14 cellular contexts compared by ENCODE assay signal in genomic region chr1:25748531-25749205, GRCh38. TPM values are rescaled to one million over a fixed set of nuclear protein-coding genes. Genes with fewer than 3 reads are reported as not detected.
DNase-seq lines count a peak whose midpoint lies in the region; ATAC-seq, FAIRE-seq and TF ChIP-seq lines count a peak whose summit lies in the region.
"Had no signal": no experiment of that assay in that cellular context is flagged by ENCODE, and none has a peak within 500 bp of the region (broad histone marks: within the 10 kb centered on the region; RNA-seq: fewer than 3 reads in every experiment).

No MANE protein-coding gene starts in this region.

- WGBS in H9 (ENCODE audit: extremely low coverage, insufficient read length, low lambda C conversion rate), result no CpG with 5 or more reads among the region's 8 CpGs
- 80% methylated on average over 8 of the region's 8 CpGs for WGBS in mesenchymal stem cell
- WGBS in HepG2 (ENCODE audit: low lambda C conversion rate), result 0% methylated on average over 1 of the region's 8 CpGs

- H3K18ac ChIP-seq in H9 (ENCODE audit: insufficient read length, low read depth, low read length), result no peak overlapping the region
- peak overlapping the region in 1 of 2 experiments; percentile 9 for H3K18ac ChIP-seq in mesenchymal stem cell (ENCODE audit: low read depth in 1 of 2, low read length in 2 of 2)

- H3K4me1 Mint-ChIP-seq in H9 (peaks cover 41 to 43% of the 10 kb centered on the region in 2 experiments), brain (peaks cover 32% of the 10 kb centered on the region), osteocyte (ENCODE audit: unreplicated experiment) (peaks cover 17% of the 10 kb centered on the region)

- no peaks in the 10 kb centered on the region for H3K9me3 ChIP-seq in H9 (ENCODE audit: control insufficient read depth, low read depth, low read length)
- H3K9me3 ChIP-seq in mesenchymal stem cell (ENCODE audit: control insufficient read depth, low read length), result no peaks in the 10 kb centered on the region
- H3K9me3 ChIP-seq in HepG2 (ENCODE audit: low read length), result no peaks in the 10 kb centered on the region
- H3K9me3 ChIP-seq: transverse colon had no signal

- H3K14ac ChIP-seq in H9 (ENCODE audit: insufficient read depth, low read length) (peak overlapping the region; percentile 27; the same call in 1 of the 2 replicates), mesenchymal stem cell (ENCODE audit: low read length in 2 of 2) (no peak overlapping the region)

- H3K27me3 ChIP-seq in H9 (ENCODE audit: insufficient read depth, low read length), result no peaks in the 10 kb centered on the region
- peaks cover 0 to 49% of the 10 kb centered on the region in 2 experiments for H3K27me3 ChIP-seq in mesenchymal stem cell (ENCODE audit: control insufficient read depth in 1 of 2, insufficient read depth in 1 of 2, low read length in 2 of 2)
- peaks cover 13 to 64% of the 10 kb centered on the region in 2 experiments for H3K27me3 ChIP-seq in HepG2 (ENCODE audit: control insufficient read depth in 1 of 2, insufficient read depth in 2 of 2, low read length in 2 of 2)
- H3K27me3 ChIP-seq: transverse colon had no signal

- ATAC-seq in GM21367 (IDR thresholded peaks at IDR 0.05; ENCODE audit: unreplicated experiment) (no peak), HepG2 (no peak)
- ATAC-seq: activated CD4-positive, alpha-beta T cell treated with anti-CD3 and anti-CD28 coated beads for 36 hours had no signal

- no TSS peak for BruUV-seq in HepG2 (replicated peaks; lab: Mats Ljungman, UMichigan)

- TF ChIP-seq CTCF in H9 (conservative IDR thresholded peaks at IDR 0.05) (no peak), brain (conservative IDR thresholded peaks at IDR 0.05) (no peak), HepG2 (CRISPR knock-in tag; IDR thresholded peaks at IDR 0.05) (no peak), osteocyte (IDR thresholded peaks at IDR 0.05) (no peak)

- no peaks in the 10 kb centered on the region for H3K9me3 Mint-ChIP-seq in H9
- H3K9me3 Mint-ChIP-seq in brain, result no peaks in the 10 kb centered on the region
- no peaks in the 10 kb centered on the region for H3K9me3 Mint-ChIP-seq in osteocyte (ENCODE audit: unreplicated experiment)
- H3K9me3 Mint-ChIP-seq: T-helper 2 cell treated with Interferon-gamma antibody and Interleukin-4, amounts not matched to agents 5 μg/mL and 100 μg/mL, for 36 hours had no signal

- H4K8ac ChIP-seq in H9 (replicated peaks; ENCODE audit: insufficient read length, low read depth, low read length) (no peak overlapping the region), mesenchymal stem cell (ENCODE audit: low read length) (peak overlapping the region; percentile 55)

- no peak overlapping the region for H4K5ac ChIP-seq in H9 (ENCODE audit: insufficient read length, low read depth, low read length)

- no peak overlapping the region for H3K4ac ChIP-seq in H9 (ENCODE audit: low read depth, low read length)
- H3K4ac ChIP-seq in mesenchymal stem cell (ENCODE audit: low read depth in 1 of 2, low read length in 2 of 2), result no peak overlapping the region

- H3T11ph ChIP-seq in H9 (ENCODE audit: low read length), result no peak overlapping the region

- H3K79me1 ChIP-seq in H9 (ENCODE audit: insufficient read depth, low read depth, low read length, poor library complexity, severe bottlenecking) (no peaks in the 10 kb centered on the region), mesenchymal stem cell (replicated peaks; ENCODE audit: low read length, poor library complexity, severe bottlenecking) (no peaks in the 10 kb centered on the region)

- no peak overlapping the region for H3K4me3 Mint-ChIP-seq in H9
- H3K4me3 Mint-ChIP-seq in brain, result peak overlapping the region in 2 of 5 experiments; percentile 31 to 55
- no peak overlapping the region for H3K4me3 Mint-ChIP-seq in osteocyte (ENCODE audit: unreplicated experiment)
- H3K4me3 Mint-ChIP-seq: activated CD4-positive, alpha-beta T cell treated with anti-CD3 and anti-CD28 coated beads for 36 hours; T-helper 2 cell treated with Interferon-gamma antibody and Interleukin-4, amounts not matched to agents 5 μg/mL and 100 μg/mL, for 36 hours had no signal

- H3K4me3 ChIP-seq in mesenchymal stem cell (ENCODE audit: insufficient read depth in 1 of 2, low read depth in 1 of 2, low read length in 2 of 2) (no peak overlapping the region), HepG2 (replicated peaks in 1 of 3; ENCODE audit: insufficient read depth in 1 of 3, low read depth in 2 of 3, low read length in 3 of 3) (no peak overlapping the region)
- H3K4me3 ChIP-seq: transverse colon had no signal

- H3K36me3 ChIP-seq in mesenchymal stem cell (ENCODE audit: control insufficient read depth in 1 of 2, insufficient read depth in 2 of 2, low read depth in 1 of 2, low read length in 2 of 2), result peaks cover 0 to 44% of the 10 kb centered on the region in 2 experiments
- no peaks in the 10 kb centered on the region for H3K36me3 ChIP-seq in HepG2 (replicated peaks in 1 of 2; ENCODE audit: control insufficient read depth in 1 of 2, insufficient read depth in 2 of 2, low read length in 2 of 2)
- H3K36me3 ChIP-seq: transverse colon had no signal

- no peak overlapping the region for H2AK5ac ChIP-seq in H9 (ENCODE audit: insufficient read length, low read length)
- no peak overlapping the region for H2AK5ac ChIP-seq in mesenchymal stem cell (ENCODE audit: low read length, severe bottlenecking)

- H2AFZ ChIP-seq in H9 (ENCODE audit: low read length) (no peak overlapping the region), mesenchymal stem cell (ENCODE audit: low read depth, low read length) (no peak overlapping the region), HepG2 (ENCODE audit: low read length) (no peak overlapping the region)

- no peaks in the 10 kb centered on the region for H3K79me2 ChIP-seq in H9 (ENCODE audit: insufficient read depth, low read length)
- H3K79me2 ChIP-seq in HepG2 (ENCODE audit: insufficient read depth, low read length), result no peaks in the 10 kb centered on the region

- H3K23ac ChIP-seq in H9 (ENCODE audit: insufficient read length, low read depth, low read length) (no peak overlapping the region), mesenchymal stem cell (ENCODE audit: low read length in 2 of 2) (no peak overlapping the region)

- H3K36me3 Mint-ChIP-seq in H9 (ENCODE audit: insufficient read depth in 1 of 3, low read depth in 3 of 3) (no peaks in the 10 kb centered on the region; a peak in 1 of 7 replicates), brain (no peaks in the 10 kb centered on the region), osteocyte (ENCODE audit: unreplicated experiment) (peaks cover 23% of the 10 kb centered on the region)

- H3K9ac ChIP-seq in H9 (ENCODE audit: extremely low read depth, insufficient read length, low read length) (no peak overlapping the region), mesenchymal stem cell (ENCODE audit: low read length) (no peak overlapping the region), HepG2 (ENCODE audit: insufficient read depth, low read depth, low read length) (no peak overlapping the region)

- H3K27me3 Mint-ChIP-seq in H9 (ENCODE audit: low read depth) (no peaks in the 10 kb centered on the region; the same call in 1 of the 2 replicates), brain (no peaks in the 10 kb centered on the region), osteocyte (ENCODE audit: unreplicated experiment) (peaks cover 8% of the 10 kb centered on the region)
- H3K27me3 Mint-ChIP-seq: activated CD4-positive, alpha-beta T cell treated with anti-CD3 and anti-CD28 coated beads for 36 hours had no signal

- H3K27ac ChIP-seq in H9 (ENCODE audit: insufficient read length, low read depth, low read length) (no peak overlapping the region), mesenchymal stem cell (ENCODE audit: low read length, poor library complexity, severe bottlenecking) (no peak overlapping the region), HepG2 (ENCODE audit: extremely low read length, insufficient read depth, low read length) (no peak overlapping the region)
- H3K27ac ChIP-seq: transverse colon had no signal

- H3K4me1 ChIP-seq in H9 (ENCODE audit: insufficient read depth, low read length), result peaks cover 5% of the 10 kb centered on the region; the same call in 1 of the 2 replicates
- peaks cover 3% of the 10 kb centered on the region for H3K4me1 ChIP-seq in mesenchymal stem cell (ENCODE audit: control insufficient read depth, insufficient read depth, low read depth, low read length)
- no peaks in the 10 kb centered on the region for H3K4me1 ChIP-seq in HepG2 (ENCODE audit: insufficient read depth, low read length)

- CTCF ChIA-PET in HepG2 (lab: Yijun Ruan, JAX; ENCODE audit: low intra/inter-chr PET ratio, low total read pairs), result no interaction called here

- H3K4me2 ChIP-seq in H9 (ENCODE audit: insufficient read depth, insufficient read length, low read length) (no peak overlapping the region), mesenchymal stem cell (ENCODE audit: low read length, poor library complexity, severe bottlenecking) (no peak overlapping the region), HepG2 (ENCODE audit: low read depth, low read length) (no peak overlapping the region)

- no peak overlapping the region for H2BK120ac ChIP-seq in H9 (ENCODE audit: low read depth, low read length, poor library complexity, severe bottlenecking)
- no peak overlapping the region for H2BK120ac ChIP-seq in mesenchymal stem cell (ENCODE audit: low read depth, low read length)

- H2BK5ac ChIP-seq in H9 (ENCODE audit: insufficient read length, low read length) (no peak overlapping the region), mesenchymal stem cell (ENCODE audit: low read depth, low read length, poor library complexity, severe bottlenecking) (no peak overlapping the region)

- POLR2A ChIA-PET in HepG2 (lab: Yijun Ruan, JAX), result no interaction called here

- no peak for TF ChIP-seq RAD21 in HepG2 (CRISPR knock-in tag; IDR thresholded peaks at IDR 0.05)

- no peak overlapping the region for H2BK20ac ChIP-seq in H9 (ENCODE audit: low read depth, low read length, poor library complexity, severe bottlenecking)

- TF ChIP-seq EP300 in HepG2 (IDR thresholded peaks at IDR 0.05; ENCODE audit: low read depth in 2 of 2, low read length in 2 of 2) (no peak), HepG2 (CRISPR knock-in tag; IDR thresholded peaks at IDR 0.05; ENCODE audit: borderline replicate concordance) (no peak)

- no peak for FAIRE-seq in HepG2 (lab: Jason Lieb, UNC)

- intact Hi-C loops in HepG2 (cut with micrococcal nuclease; ENCODE audit: unreplicated experiment), result no loop called here

- no peaks in the 10 kb centered on the region for H4K20me1 ChIP-seq in H9 (ENCODE audit: control insufficient read depth, insufficient read depth, insufficient read length)
- no peaks in the 10 kb centered on the region for H4K20me1 ChIP-seq in HepG2 (ENCODE audit: insufficient read depth, low read length)

- in situ Hi-C loops in HepG2 (cut with HindIII; ENCODE audit: extremely low pct_ligation_motif_present, low pct_unique_long_range_greater_than_20kb), result no loop called here

- no peaks in the 10 kb centered on the region for H3K23me2 ChIP-seq in H9 (ENCODE audit: insufficient read length, low read depth, low read length, poor library complexity, severe bottlenecking)

- TF ChIP-seq POLR2A in HepG2 (IDR thresholded peaks at IDR 0.05; ENCODE audit: insufficient read depth in 1 of 2, low read depth in 2 of 2, low read length in 2 of 2), result no peak

- DNase-seq in H9 (no peak), NCI-H2171 (lab: John Stamatoyannopoulos, UW) (peak; percentile 41), mesenchymal stem cell (no peak), SIG-M5 treated with dmso at 0.1 percent for 504 hours (lab: John Stamatoyannopoulos, UW; ENCODE audit: unreplicated experiment) (no peak), HepG2 (ENCODE audit: low spot score) (no peak), osteocyte (ENCODE audit: extremely low spot score, unreplicated experiment) (no peak)
- DNase-seq: activated CD4-positive, alpha-beta T cell treated with anti-CD3 and anti-CD28 coated beads for 36 hours; activated naive CD4-positive, alpha-beta T cell treated with anti-CD3 and anti-CD28 coated beads, Interleukin-2, amount 50 U/mL, for 16 hours; islet precursor cell; stimulated activated CD4-positive, alpha-beta T cell treated with anti-CD3 and anti-CD28 coated beads, Interleukin-4, amount 100 ng/mL, for 4 hours; transverse colon had no signal

- H3K27ac Mint-ChIP-seq in H9 (peak overlapping the region in 2 of 3 experiments; percentile 81 to 93; a peak in 3 of 7 replicates), brain (peak overlapping the region; percentile 89 to 96 (median 94)), osteocyte (ENCODE audit: unreplicated experiment) (no peak overlapping the region)
- H3K27ac Mint-ChIP-seq: activated CD4-positive, alpha-beta T cell treated with anti-CD3 and anti-CD28 coated beads for 36 hours; T-helper 2 cell treated with Interferon-gamma antibody and Interleukin-4, amounts not matched to agents 5 μg/mL and 100 μg/mL, for 36 hours had no signal

- H4K91ac ChIP-seq in H9 (ENCODE audit: insufficient read length, low read depth, low read length) (no peak overlapping the region), mesenchymal stem cell (ENCODE audit: low read length) (peak overlapping the region; percentile 14)

- H2BK12ac ChIP-seq in H9 (ENCODE audit: insufficient read length, low read depth, low read length) (no peak overlapping the region), mesenchymal stem cell (ENCODE audit: low read length in 2 of 2) (no peak overlapping the region)

- no peak overlapping the region for H3K56ac ChIP-seq in H9 (ENCODE audit: insufficient read length, low read depth, low read length)

- no peak overlapping the region for H2BK15ac ChIP-seq in H9 (ENCODE audit: low read depth, low read length)
- H2BK15ac ChIP-seq in mesenchymal stem cell (ENCODE audit: low read depth, poor library complexity, severe bottlenecking), result no peak overlapping the region

RNA-seq across cellular contexts. Expression of gene SELENON, which starts 51.3 kb away (rescaled TPM):
- total RNA-seq in H9 (2021) (89.0 and 90.9 TPM in 2 replicates), HepG2 (2016; rRNA removed; fragmentation: Illumina TruSeq; extraction: Trizol) (3.4 and 3.8 TPM in 2 replicates), osteocyte (126 and 129 TPM in 2 replicates)
- polyA plus RNA-seq in brain (ENCODE audit: insufficient read depth, low read depth, low replicate concordance) (118 TPM), HepG2 (2011; rRNA removed) (8.0 and 8.9 TPM in 2 replicates)
- polyA plus RNA-seq in mesenchymal stem cell (2013, experiment 1 of 2), result 115 TPM
- polyA plus RNA-seq in mesenchymal stem cell (2013, experiment 2 of 2), result 113 TPM
- total RNA-seq in HepG2 (2016; cell fraction: cytosol; rRNA removed; fragmentation: Illumina TruSeq; extraction: Trizol; ENCODE audit: low read depth), result 1.4 and 1.6 TPM in 2 replicates
- total RNA-seq in HepG2 (2016; cell fraction: insoluble cytoplasmic fraction; rRNA removed; fragmentation: Illumina TruSeq; extraction: Trizol), result 2.6 and 3.9 TPM in 2 replicates
- 5.9 and 6.0 TPM in 2 replicates for total RNA-seq in HepG2 (2016; cell fraction: membrane; rRNA removed; fragmentation: Illumina TruSeq; extraction: Trizol)
- total RNA-seq in HepG2 (2016; cell fraction: nucleus; rRNA removed; fragmentation: Illumina TruSeq; extraction: Trizol), result 6.6 and 8.7 TPM in 2 replicates
- 9.0 and 9.2 TPM in 2 replicates for polyA plus RNA-seq in HepG2 (2011; cell fraction: cytosol; rRNA removed)
- polyA plus RNA-seq in HepG2 (2011; cell fraction: nucleus; rRNA removed), result 13.1 and 15.6 TPM in 2 replicates
- polyA plus RNA-seq in HepG2 (2012), result 10.5 and 11.5 TPM in 2 replicates
- 3.5 and 4.0 TPM in 2 replicates for polyA plus RNA-seq in HepG2 (2016; cell fraction: cytosol; fragmentation: Illumina TruSeq; extraction: Trizol; ENCODE audit: low read depth)
- polyA plus RNA-seq in HepG2 (2016; cell fraction: insoluble cytoplasmic fraction; fragmentation: Illumina TruSeq; extraction: Trizol; ENCODE audit: low read depth), result 8.8 and 12.5 TPM in 2 replicates
- polyA plus RNA-seq in HepG2 (2016; cell fraction: membrane; fragmentation: Illumina TruSeq; extraction: Trizol; ENCODE audit: low read depth), result 12.1 and 12.7 TPM in 2 replicates
- polyA plus RNA-seq in HepG2 (2016; cell fraction: nucleus; fragmentation: Illumina TruSeq; extraction: Trizol; ENCODE audit: insufficient read depth, low read depth), result 27.6 and 29.1 TPM in 2 replicates
- polyA minus RNA-seq in HepG2 (2011; rRNA and poly(A)+ RNA removed; ENCODE audit: low replicate concordance), result 10.4 TPM in 2 replicates
- 8.1 and 8.3 TPM in 2 replicates for polyA minus RNA-seq in HepG2 (2011; cell fraction: cytosol; rRNA and poly(A)+ RNA removed)
- 3.1 and 5.0 TPM in 2 replicates for polyA minus RNA-seq in HepG2 (2011; cell fraction: nucleus; rRNA and poly(A)+ RNA removed)
